In the genomic region with DNA sequence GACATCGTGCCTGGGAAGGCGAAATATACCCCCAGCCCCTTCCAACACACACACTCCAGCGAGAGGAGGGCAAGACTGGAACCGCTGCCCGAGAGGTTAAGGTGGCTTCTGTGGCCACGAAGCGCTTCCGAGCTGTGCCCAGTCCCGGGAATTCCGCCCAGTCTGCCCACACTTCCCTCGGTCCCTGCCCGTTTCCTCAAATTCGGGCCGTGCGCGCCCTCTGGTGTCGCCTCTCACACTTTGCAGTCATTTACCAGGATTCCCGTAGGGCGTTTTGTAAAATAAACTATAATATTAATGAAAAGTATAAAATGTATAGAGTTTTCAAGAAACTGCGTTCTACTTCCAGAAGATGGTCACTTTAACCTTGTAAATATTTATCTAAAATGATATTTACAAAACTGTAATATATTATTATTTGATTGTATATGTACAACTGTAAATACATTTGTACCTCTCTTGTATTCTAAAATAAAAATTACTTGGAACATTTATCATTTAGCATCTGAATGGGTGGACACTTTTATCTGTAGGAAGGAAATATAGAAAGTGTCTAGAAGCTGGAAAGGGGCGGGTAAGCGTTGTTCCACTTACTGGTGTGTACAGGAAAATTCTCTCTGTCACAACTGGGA, we compare ENCODE assay signal across 8 cellular contexts. TPM values are rescaled to one million over a fixed set of nuclear protein-coding genes. Genes with fewer than 3 reads are reported as not detected.
DNase-seq lines count a peak whose midpoint lies in the region; ATAC-seq and TF ChIP-seq lines count a peak whose summit lies in the region.

No MANE protein-coding gene starts in this region.

- H3K4me1 ChIP-seq in ES-I3 (ENCODE audit: insufficient read depth, low read length) (peaks cover 3% of the 10 kb centered on the region; the same call in 1 of the 2 replicates), adrenal gland (replicated peaks in 1 of 2) (peaks cover 8 to 13% of the 10 kb centered on the region in 2 donors), heart left ventricle (peaks cover 0 to 17% (median 11%) of the 10 kb centered on the region in 12 donors), prostate gland (replicated peaks) (peaks cover 5% of the 10 kb centered on the region)

- H3K4me3 ChIP-seq in NB4 (ENCODE audit: low read depth, low read length) (peak overlapping the region; percentile 51), adrenal gland (peak overlapping the region in 1 of 4 donors; percentile 54), heart left ventricle (peak overlapping the region in 10 of 12 donors; percentile 44 to 64 (median 59)), prostate gland (no peak overlapping the region)

- ATAC-seq in heart left ventricle (peak; percentile 63 to 87 (median 78)), HG02973 (IDR thresholded peaks at IDR 0.05; ENCODE audit: unreplicated experiment) (no peak), HG03159 (IDR thresholded peaks at IDR 0.05; ENCODE audit: unreplicated experiment) (no peak)

- no peak for TF ChIP-seq POLR2A in NB4 (IDR thresholded peaks at IDR 0.05; ENCODE audit: extremely low read depth, insufficient read length)
- TF ChIP-seq POLR2A in adrenal gland (IDR thresholded peaks at IDR 0.05), result peak in 1 of 2 donors; percentile 24
- no peak for TF ChIP-seq POLR2A in heart left ventricle (IDR thresholded peaks at IDR 0.05)
- TF ChIP-seq POLR2A in prostate gland (IDR thresholded peaks at IDR 0.05), result no peak

- peak; percentile 70 for TF ChIP-seq CTCF in NB4 (IDR thresholded peaks at IDR 0.05; ENCODE audit: low read depth, low read length)
- peak; percentile 62 to 88 (median 85) for TF ChIP-seq CTCF in adrenal gland (IDR thresholded peaks at IDR 0.05)
- peak; percentile 72 to 94 (median 82) for TF ChIP-seq CTCF in heart left ventricle (IDR thresholded peaks at IDR 0.05)
- TF ChIP-seq CTCF in prostate gland (IDR thresholded peaks at IDR 0.05), result peak; percentile 71 to 90 (median 84)

- WGBS in adrenal gland, 4 donors, result 2 to 4% (median 3%) methylated on average over 16 to 22 of the region's 22 CpGs
- 3 to 6% (median 4%) methylated on average over 22 of the region's 22 CpGs for WGBS in heart left ventricle, 4 donors
- WGBS in prostate gland, result 4% methylated on average over 22 of the region's 22 CpGs

- no peaks in the 10 kb centered on the region; the same call in 1 of the 2 replicates for H3K9me3 ChIP-seq in ES-I3 (ENCODE audit: control insufficient read depth, insufficient read depth, low read length)
- H3K9me3 ChIP-seq in adrenal gland (replicated peaks in 1 of 3), result no peaks in the 10 kb centered on the region
- peaks cover 0 to 8% (median 0%) of the 10 kb centered on the region in 12 donors for H3K9me3 ChIP-seq in heart left ventricle
- H3K9me3 ChIP-seq in prostate gland, result no peaks in the 10 kb centered on the region

- H3K27me3 ChIP-seq in adrenal gland (no peaks in the 10 kb centered on the region), heart left ventricle (peaks cover 0 to 13% (median 5%) of the 10 kb centered on the region in 9 donors), prostate gland (replicated peaks; ENCODE audit: insufficient read depth) (no peaks in the 10 kb centered on the region)

- H3K36me3 ChIP-seq in ES-I3 (ENCODE audit: insufficient read depth, low read length) (no peaks in the 10 kb centered on the region), adrenal gland (replicated peaks in 1 of 2) (no peaks in the 10 kb centered on the region), heart left ventricle (no peaks in the 10 kb centered on the region), prostate gland (no peaks in the 10 kb centered on the region)

- H3K27ac ChIP-seq in adrenal gland (no peak overlapping the region), heart left ventricle (no peak overlapping the region), prostate gland (no peak overlapping the region)

- peak; percentile 82 for DNase-seq in NB4 (ENCODE audit: low read depth)
- DNase-seq in SKM-1 (lab: John Stamatoyannopoulos, UW; ENCODE audit: unreplicated experiment), result peak; percentile 36
- peak; percentile 79 to 91 (median 88) for DNase-seq in adrenal gland
- peak; percentile 69 to 86 (median 79) for DNase-seq in heart left ventricle
- DNase-seq in prostate gland (ENCODE audit: low spot score), result peak; percentile 74

- intact Hi-C loops in adrenal gland (cut with DNase I) (loop anchor here (1.0 to 2.0 kb wide), 2 partner anchors 221 to 222 kb away; no protein-coding TSS in a partner anchor), heart left ventricle (cut with DNase I) (loop anchor here (1.0 to 10.0 kb wide), 9 partner anchors 55 to 578 kb away; a partner anchor contains a TSS), prostate gland (cut with DNase I) (loop anchor here (1.0 to 10.0 kb wide), 3 partner anchors 108 to 575 kb away; a partner anchor contains a TSS)

- peak overlapping the region; percentile 73; the same call in 1 of the 2 replicates for H3K9ac ChIP-seq in ES-I3 (ENCODE audit: low read depth, low read length)

RNA-seq across cellular contexts. Expression of a gene that starts 11.0 kb away (rescaled TPM):
- total RNA-seq in adrenal gland (10 to 100 TPM in 7 of 8 donors, 1 to 10 TPM in 1; 9.5 to 26.7 (median 19.3) TPM), heart left ventricle (10 to 100 TPM; 10.6 to 16.0 (median 13.1) TPM), prostate gland (10 to 100 TPM; 18.4 to 22.7 TPM)
- polyA plus RNA-seq in adrenal gland (10 to 100 TPM; 15.5 to 28.8 (median 16.6) TPM), heart left ventricle (10 to 100 TPM; 10.6 to 19.7 TPM)

RNA-seq across cellular contexts. Expression of a gene that starts 18.2 kb away (rescaled TPM):
- under 1 TPM in 1 of 8 donors, not detected in 7; 0.14 TPM for total RNA-seq in adrenal gland
- under 1 TPM in 2 of 3 donors, not detected in 1; 0.07 to 0.08 TPM for polyA plus RNA-seq in adrenal gland
- total RNA-seq in heart left ventricle, result under 1 TPM in 1 of 9 donors, not detected in 8; 0.14 TPM
- not detected for polyA plus RNA-seq in heart left ventricle
- not detected for total RNA-seq in prostate gland

Comparison
In these comparisons a context has a peak if more than half of its experiments do, and no peak if none do; other contexts are left out.
1. DNase-seq: peak in every context shown above with its lines; median percentile 88 in adrenal gland; 82 in NB4; 79 in heart left ventricle; 74 in prostate gland; 36 in SKM-1.
2. H3K4me3 ChIP-seq: peak in NB4 (single experiment) and heart left ventricle (10 of 12); none in prostate gland (0 of 2).
3. ATAC-seq: peak in heart left ventricle (4 of 4); none in HG02973 (single experiment) and HG03159 (single experiment).
4. Peak in every context shown above with its lines, with median percentiles within 50 percentile points of each other: CTCF ChIP-seq.